In the genomic region with DNA sequence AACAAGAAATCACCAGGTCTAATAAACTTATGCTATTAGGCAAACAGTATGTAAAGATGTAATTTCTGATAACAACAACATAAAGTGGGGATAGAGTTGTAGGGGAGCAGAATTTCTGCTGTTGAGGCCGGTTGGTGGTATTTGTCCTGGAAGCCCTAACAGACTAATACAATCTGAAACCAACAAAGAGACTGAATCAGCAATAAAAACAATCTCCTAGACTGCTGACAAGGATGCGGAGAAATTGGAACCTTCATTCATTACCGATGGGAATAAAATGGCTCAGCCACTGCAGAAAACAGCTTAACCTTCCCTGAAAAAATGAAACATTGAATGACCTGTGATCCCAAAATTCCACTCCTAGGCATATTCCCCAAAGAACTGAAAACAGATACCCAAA, we compare ENCODE assay signal across 40 cellular contexts.
"Had no signal": no experiment of that assay in that cellular context is flagged by ENCODE, and none has a peak within 500 bp of the region (broad histone marks: within the 10 kb centered on the region; RNA-seq: fewer than 3 reads in every experiment).

No MANE protein-coding gene starts in this region.

- ATAC-seq: activated naive CD4-positive, alpha-beta T cell treated with anti-CD3 and anti-CD28 coated beads, Interleukin-2, amount 50 U/mL, for 72 hours; activated naive CD8-positive, alpha-beta T cell treated with anti-CD3 and anti-CD28 coated beads, Interleukin-2, amount 50 U/mL, for 24 hours; activated T-cell treated with anti-CD3 and anti-CD28 coated beads, Interleukin-2, amount 50 U/mL, for 4 hours; activated T-cell treated with anti-CD3 and anti-CD28 coated beads, Interleukin-2, amount 50 U/mL, for 72 hours; activated T-helper 17 cell treated with anti-CD3 and anti-CD28 coated beads, Interleukin-2, amount 50 U/mL, for 72 hours; body of pancreas had no signal

- H3K27ac ChIP-seq: adrenal gland, ascending aorta, body of pancreas, brain microvascular endothelial cell, breast epithelium, cardiac muscle cell had no signal

- H3K27ac Mint-ChIP-seq: activated naive CD4-positive, alpha-beta T cell treated with anti-CD3 and anti-CD28 coated beads for 36 hours; activated naive CD4-positive, alpha-beta T cell treated with anti-CD3 and anti-CD28 coated beads, Interleukin-2, amount 10 ng/mL, durations not matched to agents 7 days and 5 days; activated naive CD4-positive, alpha-beta T cell treated with anti-CD3 and anti-CD28 coated beads, Interleukin-2, amount 50 U/mL, for 24 hours; activated naive CD4-positive, alpha-beta T cell treated with anti-CD3 and anti-CD28 coated beads, Interleukin-2, amount 50 U/mL, for 72 hours; activated naive CD8-positive, alpha-beta T cell; activated naive CD8-positive, alpha-beta T cell treated with anti-CD3 and anti-CD28 coated beads for 36 hours; activated naive CD8-positive, alpha-beta T cell treated with anti-CD3 and anti-CD28 coated beads, Interleukin-2, amount 10 ng/mL, durations not matched to agents 7 days and 5 days; activated naive CD8-positive, alpha-beta T cell treated with anti-CD3 and anti-CD28 coated beads, Interleukin-2, amount 50 U/mL, for 24 hours; activated T-cell treated with anti-CD3 and anti-CD28 coated beads, Interleukin-2, amount 50 U/mL, for 24 hours; activated T-cell treated with anti-CD3 and anti-CD28 coated beads, Interleukin-2, amount 50 U/mL, for 72 hours; activated T-helper 1 cell treated with anti-CD3 and anti-CD28 coated beads, Interleukin-12 subunit alpha, Interleukin-12 subunit beta, Interleukin-2, Interleukin-4 antibody, amounts not matched to agents 30 ng/mL and 10 ng/mL and 1 ng/mL, durations not matched to agents 14 hours and 24 hours and 36 hours; activated T-helper 17 cell treated with anti-CD3 and anti-CD28 coated beads, Interleukin-2, amount 50 U/mL, for 72 hours; activated T-helper 2 cell treated with anti-CD3 and anti-CD28 coated beads, Interferon-gamma antibody, Interleukin-2, Interleukin-4, amounts not matched to agents 10 μg/mL and 5 μg/mL and 100 μg/mL, durations not matched to agents 14 hours and 24 hours and 36 hours; brain had no signal

- H3K9me3 ChIP-seq: adrenal gland, ascending aorta, body of pancreas had no signal

- H3K4me3 Mint-ChIP-seq: activated naive CD4-positive, alpha-beta T cell treated with anti-CD3 and anti-CD28 coated beads for 36 hours; activated naive CD4-positive, alpha-beta T cell treated with anti-CD3 and anti-CD28 coated beads, Interleukin-2, amount 10 ng/mL, durations not matched to agents 7 days and 5 days; activated naive CD4-positive, alpha-beta T cell treated with anti-CD3 and anti-CD28 coated beads, Interleukin-2, amount 50 U/mL, for 24 hours; activated naive CD8-positive, alpha-beta T cell; activated naive CD8-positive, alpha-beta T cell treated with anti-CD3 and anti-CD28 coated beads for 36 hours; activated naive CD8-positive, alpha-beta T cell treated with anti-CD3 and anti-CD28 coated beads, Interleukin-2, amount 10 ng/mL, durations not matched to agents 7 days and 5 days; activated naive CD8-positive, alpha-beta T cell treated with anti-CD3 and anti-CD28 coated beads, Interleukin-2, amount 50 U/mL, for 24 hours; activated T-cell treated with anti-CD3 and anti-CD28 coated beads, Interleukin-2, amount 50 U/mL, for 24 hours; activated T-cell treated with anti-CD3 and anti-CD28 coated beads, Interleukin-2, amount 50 U/mL, for 4 hours; activated T-cell treated with anti-CD3 and anti-CD28 coated beads, Interleukin-2, amount 50 U/mL, for 72 hours; activated T-helper 1 cell treated with anti-CD3 and anti-CD28 coated beads, Interleukin-12 subunit alpha, Interleukin-12 subunit beta, Interleukin-2, Interleukin-4 antibody, amounts not matched to agents 30 ng/mL and 10 ng/mL and 1 ng/mL, durations not matched to agents 14 hours and 24 hours and 36 hours; activated T-helper 17 cell treated with anti-CD3 and anti-CD28 coated beads, Interleukin-2, amount 50 U/mL, for 72 hours; brain; central memory CD8-positive, alpha-beta T cell had no signal

- H3K4me1 Mint-ChIP-seq: brain; central memory CD8-positive, alpha-beta T cell had no signal

- H3K36me3 ChIP-seq: adrenal gland, ascending aorta, brain microvascular endothelial cell, breast epithelium, cardiac muscle cell had no signal

- H3K36me3 Mint-ChIP-seq: activated naive CD4-positive, alpha-beta T cell treated with anti-CD3 and anti-CD28 coated beads, Interleukin-2, amount 10 ng/mL, durations not matched to agents 7 days and 5 days; activated naive CD4-positive, alpha-beta T cell treated with anti-CD3 and anti-CD28 coated beads, Interleukin-2, amount 50 U/mL, for 24 hours; activated naive CD4-positive, alpha-beta T cell treated with anti-CD3 and anti-CD28 coated beads, Interleukin-2, amount 50 U/mL, for 72 hours; activated naive CD8-positive, alpha-beta T cell; activated naive CD8-positive, alpha-beta T cell treated with anti-CD3 and anti-CD28 coated beads for 36 hours; activated naive CD8-positive, alpha-beta T cell treated with anti-CD3 and anti-CD28 coated beads, Interleukin-2, amount 10 ng/mL, durations not matched to agents 7 days and 5 days; brain had no signal

- FAIRE-seq: astrocyte, bronchial epithelial cell had no signal

- H3K9me3 Mint-ChIP-seq: activated naive CD4-positive, alpha-beta T cell treated with anti-CD3 and anti-CD28 coated beads for 36 hours; activated naive CD4-positive, alpha-beta T cell treated with anti-CD3 and anti-CD28 coated beads, Interleukin-2, amount 10 ng/mL, durations not matched to agents 7 days and 5 days; activated naive CD8-positive, alpha-beta T cell treated with anti-CD3 and anti-CD28 coated beads for 36 hours; activated T-cell treated with anti-CD3 and anti-CD28 coated beads, Interleukin-2, amount 50 U/mL, for 24 hours; activated T-cell treated with anti-CD3 and anti-CD28 coated beads, Interleukin-2, amount 50 U/mL, for 4 hours; activated T-cell treated with anti-CD3 and anti-CD28 coated beads, Interleukin-2, amount 50 U/mL, for 72 hours; activated T-helper 17 cell treated with anti-CD3 and anti-CD28 coated beads, Interleukin-2, amount 50 U/mL, for 72 hours; activated T-helper 2 cell treated with anti-CD3 and anti-CD28 coated beads, Interferon-gamma antibody, Interleukin-2, Interleukin-4, amounts not matched to agents 10 μg/mL and 5 μg/mL and 100 μg/mL, durations not matched to agents 14 hours and 24 hours and 36 hours; central memory CD8-positive, alpha-beta T cell had no signal

- DNase-seq: activated effector memory CD4-positive, alpha-beta T cell treated with anti-CD3 and anti-CD28 coated beads, Interleukin-2, amount 50 U/mL, for 16 hours; activated effector memory CD4-positive, alpha-beta T cell treated with Interleukin-2 at 50 U/mL for 16 hours; activated gamma-delta T cell; activated gamma-delta T cell treated with Interleukin-2 at 50 U/mL for 16 hours; activated naive CD4-positive, alpha-beta T cell; activated naive CD4-positive, alpha-beta T cell treated with anti-CD3 and anti-CD28 coated beads for 36 hours; activated naive CD4-positive, alpha-beta T cell treated with anti-CD3 and anti-CD28 coated beads, Interleukin-2, amount 10 ng/mL, durations not matched to agents 7 days and 5 days; activated naive CD4-positive, alpha-beta T cell treated with anti-CD3 and anti-CD28 coated beads, Interleukin-2, amount 50 U/mL, for 16 hours; activated naive CD4-positive, alpha-beta T cell treated with Interleukin-2 at 50 U/mL for 16 hours; activated naive CD8-positive, alpha-beta T cell treated with anti-CD3 and anti-CD28 coated beads for 36 hours; activated naive CD8-positive, alpha-beta T cell treated with anti-CD3 and anti-CD28 coated beads, Interleukin-2, amount 10 ng/mL, durations not matched to agents 7 days and 5 days; activated naive CD8-positive, alpha-beta T cell treated with anti-CD3 and anti-CD28 coated beads, Interleukin-2, amount 50 U/mL, for 24 hours; activated T-cell treated with anti-CD3 and anti-CD28 coated beads, Interleukin-2, amount 50 U/mL, for 1 hour; activated T-cell treated with anti-CD3 and anti-CD28 coated beads, Interleukin-2, amount 50 U/mL, for 24 hours; activated T-cell treated with anti-CD3 and anti-CD28 coated beads, Interleukin-2, amount 50 U/mL, for 4 hours; activated T-cell treated with anti-CD3 and anti-CD28 coated beads, Interleukin-2, amount 50 U/mL, for 48 hours; activated T-cell treated with anti-CD3 and anti-CD28 coated beads, Interleukin-2, amount 50 U/mL, for 72 hours; amniotic stem cell; amygdala; anterior cingulate cortex; aorta; body of pancreas; brain microvascular endothelial cell; caudate nucleus; central memory CD4-positive, alpha-beta T cell; cerebellar nuclear complex had no signal

- H3K27me3 ChIP-seq: adrenal gland, ascending aorta, body of pancreas, brain microvascular endothelial cell, breast epithelium, cardiac muscle cell had no signal

- H3K4me1 ChIP-seq: adrenal gland, ascending aorta, body of pancreas, breast epithelium had no signal

- H3K4me3 ChIP-seq: adrenal gland, ascending aorta, body of pancreas, breast epithelium, cardiac muscle cell had no signal

- H3K27me3 Mint-ChIP-seq: activated naive CD4-positive, alpha-beta T cell treated with anti-CD3 and anti-CD28 coated beads, Interleukin-2, amount 50 U/mL, for 24 hours; activated naive CD8-positive, alpha-beta T cell; activated naive CD8-positive, alpha-beta T cell treated with anti-CD3 and anti-CD28 coated beads for 36 hours; activated naive CD8-positive, alpha-beta T cell treated with anti-CD3 and anti-CD28 coated beads, Interleukin-2, amount 50 U/mL, for 24 hours; activated T-cell treated with anti-CD3 and anti-CD28 coated beads, Interleukin-2, amount 50 U/mL, for 24 hours; activated T-helper 17 cell treated with anti-CD3 and anti-CD28 coated beads, Interleukin-2, amount 50 U/mL, for 72 hours; central memory CD8-positive, alpha-beta T cell had no signal
